1 cellular context compared by ENCODE assay signal in the genomic region with DNA sequence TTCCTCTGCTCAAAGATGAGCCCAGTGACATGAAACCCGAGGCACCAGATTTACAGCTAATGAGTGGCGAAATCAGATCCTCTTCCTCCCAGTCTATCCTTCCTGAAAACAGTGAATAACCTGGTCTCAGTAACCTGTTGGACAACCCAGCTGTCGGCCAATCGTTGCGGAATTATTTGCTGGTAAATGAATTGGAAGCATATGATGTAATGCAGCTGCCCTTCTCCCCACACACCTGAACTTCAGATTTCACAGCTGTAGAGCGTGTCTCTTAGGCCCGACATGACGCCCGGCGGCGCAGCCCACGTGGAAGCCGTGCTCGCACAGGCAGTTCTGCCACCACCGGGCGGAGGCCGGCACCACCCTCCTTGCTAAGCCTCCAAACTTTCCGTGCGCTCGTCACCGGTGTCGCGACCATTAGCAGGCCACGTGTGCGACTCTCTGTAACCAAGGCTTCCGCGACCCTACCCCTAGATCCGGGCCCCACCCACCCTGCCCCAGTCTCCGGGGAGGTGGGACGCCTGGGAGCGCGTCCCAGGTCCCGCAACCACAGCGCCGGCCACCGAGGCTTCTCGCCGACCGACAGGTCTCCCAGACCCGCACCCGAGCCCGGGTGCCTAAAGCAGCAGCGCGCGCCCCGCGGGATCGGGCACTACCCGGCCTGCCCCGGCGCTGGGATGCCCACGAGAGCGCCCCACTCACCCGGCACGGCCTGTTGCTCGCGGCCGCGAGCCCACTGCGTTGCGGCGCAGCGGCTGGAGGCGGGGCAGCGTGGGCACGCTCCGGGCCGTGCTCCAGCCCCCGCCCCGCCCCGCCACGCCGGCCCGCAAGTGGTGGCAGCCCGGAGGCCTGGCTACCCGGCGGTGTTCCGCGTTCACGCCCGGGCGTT.
TF ChIP-seq lines count a peak whose summit lies in the region.

TSS of gene RIOX2 (minus strand) at position 753 of the 889 bp plus-strand sequence. CDS start 4,838 bp downstream, outside the sequence.

TF ChIP-seq in HepG2, 621 proteins besides CTCF, POLR2A, EP300 and RAD21 (continued from another document and continues in another):
- TF ChIP-seq, protein P1, sequence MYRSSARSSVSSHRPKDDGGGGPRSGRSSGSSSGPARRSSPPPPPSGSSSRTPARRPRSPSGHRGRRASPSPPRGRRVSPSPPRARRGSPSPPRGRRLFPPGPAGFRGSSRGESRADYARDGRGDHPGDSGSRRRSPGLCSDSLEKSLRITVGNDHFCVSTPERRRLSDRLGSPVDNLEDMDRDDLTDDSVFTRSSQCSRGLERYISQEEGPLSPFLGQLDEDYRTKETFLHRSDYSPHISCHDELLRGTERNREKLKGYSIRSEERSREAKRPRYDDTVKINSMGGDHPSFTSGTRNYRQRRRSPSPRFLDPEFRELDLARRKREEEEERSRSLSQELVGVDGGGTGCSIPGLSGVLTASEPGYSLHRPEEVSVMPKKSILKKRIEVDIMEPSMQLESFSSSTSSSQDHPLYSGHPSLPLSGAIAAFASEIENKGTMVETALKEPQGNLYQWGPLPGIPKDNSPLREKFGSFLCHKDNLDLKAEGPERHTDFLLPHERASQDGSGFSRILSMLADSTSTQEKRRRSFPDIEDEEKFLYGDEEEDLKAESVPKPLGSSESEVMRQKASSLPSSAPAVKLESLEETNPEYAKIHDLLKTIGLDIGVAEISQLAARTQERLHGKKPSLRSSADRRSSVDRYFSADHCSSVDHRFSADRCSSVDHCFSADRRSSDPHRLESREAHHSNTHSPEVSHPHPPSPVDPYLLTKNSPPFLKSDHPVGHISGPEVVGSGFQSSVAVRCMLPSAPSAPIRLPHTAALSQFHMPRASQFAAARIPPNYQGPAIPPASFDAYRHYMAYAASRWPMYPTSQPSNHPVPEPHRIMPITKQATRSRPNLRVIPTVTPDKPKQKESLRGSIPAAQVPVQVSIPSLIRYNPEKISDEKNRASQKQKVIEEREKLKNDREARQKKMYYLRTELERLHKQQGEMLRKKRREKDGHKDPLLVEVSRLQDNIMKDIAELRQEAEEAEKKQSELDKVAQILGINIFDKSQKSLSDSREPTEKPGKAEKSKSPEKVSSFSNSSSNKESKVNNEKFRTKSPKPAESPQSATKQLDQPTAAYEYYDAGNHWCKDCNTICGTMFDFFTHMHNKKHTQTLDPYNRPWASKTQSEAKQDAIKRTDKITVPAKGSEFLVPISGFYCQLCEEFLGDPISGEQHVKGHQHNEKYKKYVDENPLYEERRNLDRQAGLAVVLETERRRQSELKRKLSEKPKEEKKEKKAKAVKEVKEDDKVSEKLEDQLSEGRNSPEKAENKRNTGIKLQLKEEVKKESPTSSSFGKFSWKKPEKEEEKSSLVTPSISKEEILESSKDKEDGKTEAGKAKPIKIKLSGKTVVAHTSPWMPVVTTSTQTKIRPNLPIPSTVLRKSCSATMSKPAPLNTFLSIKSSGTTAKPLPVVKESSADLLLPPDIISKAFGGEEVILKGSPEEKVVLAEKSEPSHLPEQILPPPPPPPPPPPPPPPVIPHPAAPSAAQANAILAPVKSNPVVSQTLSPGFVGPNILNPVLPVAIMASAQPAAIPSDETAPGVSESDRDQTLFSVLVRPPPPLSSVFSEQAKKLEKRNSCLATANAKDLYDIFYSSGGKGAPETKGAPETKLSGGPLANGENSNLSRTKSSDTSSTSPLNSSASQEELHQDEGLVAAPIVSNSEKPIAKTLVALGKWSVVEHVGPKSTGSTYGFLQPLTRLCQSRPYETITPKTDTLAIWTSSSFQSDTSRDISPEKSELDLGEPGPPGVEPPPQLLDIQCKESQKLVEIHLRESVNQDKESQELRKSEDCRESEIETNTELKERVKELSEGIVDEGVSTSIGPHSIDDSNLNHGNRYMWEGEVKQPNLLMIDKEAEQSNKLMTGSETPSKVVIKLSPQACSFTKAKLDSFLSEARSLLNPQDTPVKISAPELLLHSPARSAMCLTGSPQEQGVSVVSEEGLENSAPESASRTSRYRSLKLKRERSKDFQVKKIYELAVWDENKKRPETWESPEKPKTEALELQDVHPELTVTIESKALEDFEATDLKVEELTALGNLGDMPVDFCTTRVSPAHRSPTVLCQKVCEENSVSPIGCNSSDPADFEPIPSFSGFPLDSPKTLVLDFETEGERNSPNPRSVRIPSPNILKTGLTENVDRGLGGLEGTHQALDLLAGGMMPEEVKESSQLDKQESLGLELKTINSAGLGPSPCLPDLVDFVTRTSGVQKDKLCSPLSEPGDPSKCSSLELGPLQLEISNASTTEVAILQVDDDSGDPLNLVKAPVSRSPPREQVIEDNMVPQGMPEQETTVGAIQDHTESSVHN (CRISPR knock-in tag; IDR thresholded peaks at IDR 0.05), result no peak
- TF ChIP-seq LCORL (IDR thresholded peaks at IDR 0.05), result no peak
- no peak for TF ChIP-seq LCORL (CRISPR knock-in tag; IDR thresholded peaks at IDR 0.05)
- peak; percentile 41; the same call in 1 of the 2 replicates for TF ChIP-seq CEBPG (CRISPR knock-in tag; IDR thresholded peaks at IDR 0.05)
- no peak for TF ChIP-seq NFRKB (IDR thresholded peaks at IDR 0.05)
- no peak for TF ChIP-seq FOSL1 (CRISPR knock-in tag; IDR thresholded peaks at IDR 0.05; ENCODE audit: borderline replicate concordance)
- TF ChIP-seq HMG20A (CRISPR knock-in tag; IDR thresholded peaks at IDR 0.05; ENCODE audit: borderline replicate concordance), result no peak
- TF ChIP-seq, protein P2, sequence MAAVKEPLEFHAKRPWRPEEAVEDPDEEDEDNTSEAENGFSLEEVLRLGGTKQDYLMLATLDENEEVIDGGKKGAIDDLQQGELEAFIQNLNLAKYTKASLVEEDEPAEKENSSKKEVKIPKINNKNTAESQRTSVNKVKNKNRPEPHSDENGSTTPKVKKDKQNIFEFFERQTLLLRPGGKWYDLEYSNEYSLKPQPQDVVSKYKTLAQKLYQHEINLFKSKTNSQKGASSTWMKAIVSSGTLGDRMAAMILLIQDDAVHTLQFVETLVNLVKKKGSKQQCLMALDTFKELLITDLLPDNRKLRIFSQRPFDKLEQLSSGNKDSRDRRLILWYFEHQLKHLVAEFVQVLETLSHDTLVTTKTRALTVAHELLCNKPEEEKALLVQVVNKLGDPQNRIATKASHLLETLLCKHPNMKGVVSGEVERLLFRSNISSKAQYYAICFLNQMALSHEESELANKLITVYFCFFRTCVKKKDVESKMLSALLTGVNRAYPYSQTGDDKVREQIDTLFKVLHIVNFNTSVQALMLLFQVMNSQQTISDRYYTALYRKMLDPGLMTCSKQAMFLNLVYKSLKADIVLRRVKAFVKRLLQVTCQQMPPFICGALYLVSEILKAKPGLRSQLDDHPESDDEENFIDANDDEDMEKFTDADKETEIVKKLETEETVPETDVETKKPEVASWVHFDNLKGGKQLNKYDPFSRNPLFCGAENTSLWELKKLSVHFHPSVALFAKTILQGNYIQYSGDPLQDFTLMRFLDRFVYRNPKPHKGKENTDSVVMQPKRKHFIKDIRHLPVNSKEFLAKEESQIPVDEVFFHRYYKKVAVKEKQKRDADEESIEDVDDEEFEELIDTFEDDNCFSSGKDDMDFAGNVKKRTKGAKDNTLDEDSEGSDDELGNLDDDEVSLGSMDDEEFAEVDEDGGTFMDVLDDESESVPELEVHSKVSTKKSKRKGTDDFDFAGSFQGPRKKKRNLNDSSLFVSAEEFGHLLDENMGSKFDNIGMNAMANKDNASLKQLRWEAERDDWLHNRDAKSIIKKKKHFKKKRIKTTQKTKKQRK (IDR thresholded peaks at IDR 0.05; ENCODE audit: low read length), result no peak
- no peak; the same call in 1 of the 2 replicates for TF ChIP-seq ZNF619 (CRISPR knock-in tag; IDR thresholded peaks at IDR 0.05)
- TF ChIP-seq ZNF644 (CRISPR knock-in tag; IDR thresholded peaks at IDR 0.05; ENCODE audit: low read depth), result no peak
- TF ChIP-seq ISL2 (CRISPR knock-in tag; IDR thresholded peaks at IDR 0.05), result 0 out of 2 replicates have a peak, but pooled peaks have one; percentile 6
- no peak for TF ChIP-seq TRIM22 (IDR thresholded peaks at IDR 0.05)
- no peak for TF ChIP-seq EHMT2 (IDR thresholded peaks at IDR 0.05; ENCODE audit: borderline replicate concordance, low read depth, low read length)
- TF ChIP-seq PRDM15 (CRISPR knock-in tag; IDR thresholded peaks at IDR 0.05), result 0 out of 2 replicates have a peak, but pooled peaks have one; percentile 39
- TF ChIP-seq ZNF629 (CRISPR knock-in tag; conservative IDR thresholded peaks at IDR 0.05), result no peak
- peak; percentile 28; the same call in 1 of the 2 replicates for TF ChIP-seq ZNF160 (CRISPR knock-in tag; IDR thresholded peaks at IDR 0.05)
- peak; percentile 92 for TF ChIP-seq ZSCAN31 (CRISPR knock-in tag; IDR thresholded peaks at IDR 0.05; ENCODE audit: low read depth)
- no peak for TF ChIP-seq ZNF251 (CRISPR knock-in tag; IDR thresholded peaks at IDR 0.05)
- 0 out of 2 replicates have a peak, but pooled peaks have one; percentile 16 for TF ChIP-seq ZNF441 (CRISPR knock-in tag; IDR thresholded peaks at IDR 0.05; ENCODE audit: borderline replicate concordance)
- 0 out of 2 replicates have a peak, but pooled peaks have one; percentile 33 for TF ChIP-seq GZF1 (CRISPR knock-in tag; IDR thresholded peaks at IDR 0.05)
- 0 out of 2 replicates have a peak, but pooled peaks have one; percentile 42 for TF ChIP-seq ZNF512B (CRISPR knock-in tag; IDR thresholded peaks at IDR 0.05; ENCODE audit: borderline replicate concordance)
- TF ChIP-seq ZFP36L1 (CRISPR knock-in tag; IDR thresholded peaks at IDR 0.05), result no peak
- peak; percentile 67; the same call in 1 of the 2 replicates for TF ChIP-seq IRF9 (CRISPR knock-in tag; IDR thresholded peaks at IDR 0.05; ENCODE audit: borderline replicate concordance)
